In the genomic region with DNA sequence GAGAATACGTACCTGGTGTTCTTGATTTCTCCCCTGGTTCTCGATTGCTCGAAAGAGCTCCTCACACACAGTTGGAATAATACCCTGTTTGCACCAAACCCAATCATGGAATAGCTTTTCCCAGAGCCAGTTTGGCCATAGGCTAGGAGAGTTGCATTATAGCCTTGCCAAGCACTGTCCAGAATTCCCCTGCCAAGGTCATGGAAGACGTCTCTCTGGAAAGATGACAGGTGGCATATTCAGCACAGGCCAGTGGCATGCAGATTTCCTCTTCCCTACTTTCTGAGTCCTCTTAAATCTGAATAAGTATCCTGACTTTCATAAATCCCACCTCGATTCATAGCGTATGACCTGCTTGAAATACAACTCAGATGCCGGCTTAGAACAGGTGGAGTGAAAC, we compare ENCODE assay signal across 18 cellular contexts.
"Had no signal": no experiment of that assay in that cellular context is flagged by ENCODE, and none has a peak within 500 bp of the region (broad histone marks: within the 10 kb centered on the region; RNA-seq: fewer than 3 reads in every experiment).

No MANE protein-coding gene starts in this region.

- H3K36me3 Mint-ChIP-seq: naive B cell had no signal

- H3K36me3 ChIP-seq: esophagus muscularis mucosa, gastrocnemius medialis, ovary, sigmoid colon, stomach, thoracic aorta, transverse colon had no signal

- H3K27ac ChIP-seq: esophagus muscularis mucosa, gastrocnemius medialis, ovary, sigmoid colon, skin epidermis, stomach, thoracic aorta, transverse colon had no signal

- H3K27ac Mint-ChIP-seq: naive B cell had no signal

- H3K4me3 Mint-ChIP-seq: naive B cell, neural crest cell had no signal

- H3K4me1 Mint-ChIP-seq: neural crest cell had no signal

- H3K9me3 Mint-ChIP-seq: naive B cell had no signal

- H3K4me1 ChIP-seq: esophagus muscularis mucosa, gastrocnemius medialis, sigmoid colon, stomach, transverse colon had no signal

- DNase-seq: effector memory CD4-positive, alpha-beta T cell; gastrocnemius medialis; kidney; left cardiac atrium; mesendoderm; naive B cell; nucleus accumbens; ovary; sigmoid colon; stimulated activated CD4-positive, alpha-beta T cell treated with anti-CD3 and anti-CD28 coated beads, Interleukin-2, amount 100 ng/mL, for 24 hours; stomach; substantia nigra; transverse colon had no signal

- H3K9me3 ChIP-seq: esophagus muscularis mucosa, gastrocnemius medialis, ovary, sigmoid colon, stomach, thoracic aorta, transverse colon had no signal

- H3K27me3 ChIP-seq: esophagus muscularis mucosa, gastrocnemius medialis, ovary, sigmoid colon, stomach, transverse colon had no signal

- H3K4me3 ChIP-seq: esophagus muscularis mucosa, gastrocnemius medialis, ovary, sigmoid colon, skin epidermis, stomach, thoracic aorta, transverse colon had no signal

- FAIRE-seq: endometrium, kidney had no signal
